12 cellular contexts compared by ENCODE assay signal in genomic region chr16:89300976-89301360, GRCh38.
DNase-seq lines count a peak whose midpoint lies in the region; ATAC-seq, FAIRE-seq and TF ChIP-seq lines count a peak whose summit lies in the region.
"Had no signal": no experiment of that assay in that cellular context is flagged by ENCODE, and none has a peak within 500 bp of the region (broad histone marks: within the 10 kb centered on the region; RNA-seq: fewer than 3 reads in every experiment).

No MANE protein-coding gene starts in this region.

- H2BK15ac ChIP-seq in H1 (ENCODE audit: low read length), result no peak overlapping the region

- no peak overlapping the region for H2BK20ac ChIP-seq in H1 (ENCODE audit: low read length)

- CTCF ChIA-PET in activated naive CD4-positive, alpha-beta T cell treated with anti-CD3 and anti-CD28 coated beads, Interleukin-2, amount 10 ng/mL, durations not matched to agents 7 days and 5 days (lab: Charles Lee), result no interaction called here
- CTCF ChIA-PET in H1 (lab: Charles Lee; ENCODE audit: partially characterized antibody), result interaction anchor here (0.9 to 1.4 kb wide), 3 partner anchors 13 to 164 kb away, joined by 3 to 4 read pairs (median 3); no protein-coding TSS in a partner anchor

- H3K36me3 ChIP-seq in H1 (ENCODE audit: control insufficient read depth in 2 of 4, insufficient read depth in 4 of 4, low read length in 3 of 4) (peaks cover 3 to 16% (median 13%) of the 10 kb centered on the region in 4 experiments; a peak in 6 of 8 replicates), transverse colon (no peaks in the 10 kb centered on the region)
- peaks cover 48% of the 10 kb centered on the region for H3K36me3 ChIP-seq in effector memory CD4-positive, alpha-beta T cell (ENCODE audit: control insufficient read depth, insufficient read depth, low read length)

- peaks cover 0 to 85% of the 10 kb centered on the region in 2 experiments; a peak in 2 of 4 replicates for H3K79me2 ChIP-seq in H1 (ENCODE audit: control insufficient read depth in 1 of 2, insufficient read depth in 2 of 2, low read length in 2 of 2)

- H3K9ac ChIP-seq in H1 (replicated peaks in 1 of 4; ENCODE audit: extremely low read depth in 1 of 4, low read depth in 3 of 4, low read length in 3 of 4), result no peak overlapping the region

- TF ChIP-seq CTCF in H1 (IDR thresholded peaks at IDR 0.05; ENCODE audit: control extremely low read depth in 1 of 3, insufficient read depth in 1 of 3, low read depth in 1 of 3, low read length in 3 of 3), result no peak
- TF ChIP-seq CTCF in nephron progenitor cell (IDR thresholded peaks at IDR 0.05), result no peak
- no peak for TF ChIP-seq CTCF in transverse colon (IDR thresholded peaks at IDR 0.05)

- H3K4me3 Mint-ChIP-seq in activated naive CD4-positive, alpha-beta T cell treated with anti-CD3 and anti-CD28 coated beads, Interleukin-2, amount 10 ng/mL, durations not matched to agents 7 days and 5 days, result no peak overlapping the region
- H3K4me3 Mint-ChIP-seq in nephron progenitor cell, result no peak overlapping the region

- no peak overlapping the region for H3K4me2 ChIP-seq in H1 (ENCODE audit: insufficient read depth in 1 of 2, low read depth in 2 of 2, low read length in 2 of 2)

- no peak overlapping the region for H2BK120ac ChIP-seq in H1 (replicated peaks; ENCODE audit: low read depth, low read length)

- DNase-seq in activated naive CD4-positive, alpha-beta T cell treated with anti-CD3 and anti-CD28 coated beads, Interleukin-2, amount 10 ng/mL, durations not matched to agents 7 days and 5 days, result no peak
- DNase-seq in activated naive CD4-positive, alpha-beta T cell treated with anti-CD3 and anti-CD28 coated beads, Interleukin-2, amount 50 U/mL, for 72 hours (ENCODE audit: low spot score in 2 of 2), result no peak
- DNase-seq in H1 (ENCODE audit: low read depth in 1 of 2, low spot score in 2 of 2) (no peak), nephron progenitor cell (no peak), transverse colon (no peak), NCI-H2081 (lab: John Stamatoyannopoulos, UW) (no peak)
- no peak for DNase-seq in effector memory CD4-positive, alpha-beta T cell
- DNase-seq: DND-41; Karpas-422; stimulated activated CD4-positive, alpha-beta T cell treated with anti-CD3 and anti-CD28 coated beads, Interleukin-2, amount 100 ng/mL, for 24 hours; stimulated activated naive CD8-positive, alpha-beta T cell treated with anti-CD3 and anti-CD28 coated beads, Interleukin-15, Interleukin-2, amounts not matched to agents 100 U/mL and 50 U/mL, for 24 hours had no signal

- peaks cover 36% of the 10 kb centered on the region for H3K36me3 Mint-ChIP-seq in activated naive CD4-positive, alpha-beta T cell treated with anti-CD3 and anti-CD28 coated beads, Interleukin-2, amount 10 ng/mL, durations not matched to agents 7 days and 5 days
- H3K36me3 Mint-ChIP-seq in activated naive CD4-positive, alpha-beta T cell treated with anti-CD3 and anti-CD28 coated beads, Interleukin-2, amount 50 U/mL, for 72 hours, result peaks cover 0 to 7% of the 10 kb centered on the region in 2 donors
- H3K36me3 Mint-ChIP-seq in nephron progenitor cell (ENCODE audit: low read depth), result peaks cover 41% of the 10 kb centered on the region

- no peak overlapping the region for H2AK5ac ChIP-seq in H1 (ENCODE audit: low read depth, low read length)

- H3K4me1 ChIP-seq in H1 (replicated peaks in 1 of 4; ENCODE audit: control insufficient read depth in 3 of 4, insufficient read depth in 4 of 4, low read length in 3 of 4), result peaks cover 0 to 17% (median 10%) of the 10 kb centered on the region in 4 experiments; a peak in 6 of 7 replicates
- peaks cover 11 to 22% (median 17%) of the 10 kb centered on the region in 4 donors for H3K4me1 ChIP-seq in transverse colon
- peaks cover 24% of the 10 kb centered on the region for H3K4me1 ChIP-seq in effector memory CD4-positive, alpha-beta T cell (ENCODE audit: control insufficient read depth, insufficient read depth, low read length, poor library complexity, severe bottlenecking)

- no peak overlapping the region for H3K4ac ChIP-seq in H1 (replicated peaks; ENCODE audit: insufficient read length, low read depth, low read length)

- H4K8ac ChIP-seq in H1 (ENCODE audit: extremely low read depth, insufficient read depth, low read length), result no peak overlapping the region

- in situ Hi-C loops in transverse colon (cut with MboI; ENCODE audit: low pct_ligation_motif_present in 1 of 4, low pct_unique_long_range_greater_than_20kb in 1 of 4, low sequenced_read_pairs in 3 of 4), result no loop called here

- H3K27me3 ChIP-seq in H1 (replicated peaks in 1 of 4; ENCODE audit: control insufficient read depth in 3 of 4, extremely low read depth in 1 of 4, insufficient read depth in 3 of 4, low read length in 3 of 4) (no peaks in the 10 kb centered on the region), transverse colon (no peaks in the 10 kb centered on the region)
- no peaks in the 10 kb centered on the region for H3K27me3 ChIP-seq in effector memory CD4-positive, alpha-beta T cell (replicated peaks; ENCODE audit: control insufficient read depth, insufficient read depth, low read length, poor library complexity, severe bottlenecking)

- no peak overlapping the region for H3K18ac ChIP-seq in H1 (ENCODE audit: extremely low read depth, low read length)

- no peak overlapping the region for H2BK5ac ChIP-seq in H1 (ENCODE audit: low read depth, low read length)

- no peak for TF ChIP-seq RAD21 in H1 (IDR thresholded peaks at IDR 0.05 in 1 of 2, conservative IDR thresholded peaks at IDR 0.05 in 1 of 2; ENCODE audit: low read depth in 2 of 2, low read length in 2 of 2)

- no peak overlapping the region for H4K5ac ChIP-seq in H1 (ENCODE audit: insufficient read length, low read depth, low read length)

- H3K4me3 ChIP-seq in H1 (ENCODE audit: extremely low read depth in 1 of 4, insufficient read depth in 2 of 4, low read depth in 3 of 4, low read length in 4 of 4) (no peak overlapping the region), transverse colon (no peak overlapping the region)
- H3K4me3 ChIP-seq in effector memory CD4-positive, alpha-beta T cell (ENCODE audit: insufficient read depth, low read depth, low read length, poor library complexity, severe bottlenecking), result no peak overlapping the region

- no peak overlapping the region for H3K14ac ChIP-seq in H1 (ENCODE audit: insufficient read length)

- H3K9me3 Mint-ChIP-seq in activated naive CD4-positive, alpha-beta T cell treated with anti-CD3 and anti-CD28 coated beads, Interleukin-2, amount 10 ng/mL, durations not matched to agents 7 days and 5 days, result no peaks in the 10 kb centered on the region
- H3K9me3 Mint-ChIP-seq in activated naive CD4-positive, alpha-beta T cell treated with anti-CD3 and anti-CD28 coated beads, Interleukin-2, amount 50 U/mL, for 72 hours, result no peaks in the 10 kb centered on the region
- no peaks in the 10 kb centered on the region for H3K9me3 Mint-ChIP-seq in nephron progenitor cell

- no peak for FAIRE-seq in H1 (lab: Jason Lieb, UNC)

- peak overlapping the region; percentile 33 for H3K27ac Mint-ChIP-seq in activated naive CD4-positive, alpha-beta T cell treated with anti-CD3 and anti-CD28 coated beads, Interleukin-2, amount 10 ng/mL, durations not matched to agents 7 days and 5 days
- H3K27ac Mint-ChIP-seq in activated naive CD4-positive, alpha-beta T cell treated with anti-CD3 and anti-CD28 coated beads, Interleukin-2, amount 50 U/mL, for 72 hours, result peak overlapping the region in 1 of 2 donors; percentile 94
- peak overlapping the region; percentile 98 for H3K27ac Mint-ChIP-seq in nephron progenitor cell

- peaks cover 41% of the 10 kb centered on the region for H3K4me1 Mint-ChIP-seq in activated naive CD4-positive, alpha-beta T cell treated with anti-CD3 and anti-CD28 coated beads, Interleukin-2, amount 10 ng/mL, durations not matched to agents 7 days and 5 days
- H3K4me1 Mint-ChIP-seq in nephron progenitor cell, result peaks cover 34% of the 10 kb centered on the region

- no peak for ATAC-seq in activated naive CD4-positive, alpha-beta T cell treated with anti-CD3 and anti-CD28 coated beads, Interleukin-2, amount 50 U/mL, for 72 hours
- no peak for ATAC-seq in GM19035 (IDR thresholded peaks at IDR 0.05; ENCODE audit: unreplicated experiment)
- ATAC-seq: stimulated activated naive CD8-positive, alpha-beta T cell treated with anti-CD3 and anti-CD28 coated beads, Interleukin-15, Interleukin-2, amounts not matched to agents 100 U/mL and 50 U/mL, for 24 hours had no signal

- H3K23me2 ChIP-seq in H1 (ENCODE audit: low read depth, low read length), result no peaks in the 10 kb centered on the region

- no peak overlapping the region for H4K91ac ChIP-seq in H1 (replicated peaks; ENCODE audit: insufficient read length, low read length)

- H3K9me3 ChIP-seq in H1 (ENCODE audit: insufficient read depth in 2 of 2, low read depth in 1 of 2, low read length in 1 of 2) (no peaks in the 10 kb centered on the region), transverse colon (no peaks in the 10 kb centered on the region)
- H3K9me3 ChIP-seq in effector memory CD4-positive, alpha-beta T cell (ENCODE audit: control insufficient read depth, low read length), result no peaks in the 10 kb centered on the region

- intact Hi-C loops in transverse colon (cut with DNase I; ENCODE audit: low total_unique reads), result no loop called here

- no peak overlapping the region for H3K56ac ChIP-seq in H1 (replicated peaks; ENCODE audit: insufficient read length, low read depth, low read length)

- H3K27me3 Mint-ChIP-seq in activated naive CD4-positive, alpha-beta T cell treated with anti-CD3 and anti-CD28 coated beads, Interleukin-2, amount 10 ng/mL, durations not matched to agents 7 days and 5 days, result no peaks in the 10 kb centered on the region
- H3K27me3 Mint-ChIP-seq in nephron progenitor cell (ENCODE audit: low read depth, poor library complexity), result no peaks in the 10 kb centered on the region

- H3K23ac ChIP-seq in H1 (ENCODE audit: insufficient read length), result no peak overlapping the region

- H3K27ac ChIP-seq in H1 (ENCODE audit: low read depth, low read length), result no peak overlapping the region
- peak overlapping the region; percentile 49 to 82 (median 77) for H3K27ac ChIP-seq in transverse colon
- H3K27ac ChIP-seq in effector memory CD4-positive, alpha-beta T cell (ENCODE audit: insufficient read depth, low read length, poor library complexity, severe bottlenecking), result no peak overlapping the region

- POLR2A ChIA-PET in H1 (lab: Charles Lee; ENCODE audit: partially characterized antibody), result interaction anchor here (1.3 kb wide), 1 partner anchor 170 kb away, joined by 3 read pairs; no protein-coding TSS in a partner anchor

- WGBS in H1 (ENCODE audit: extremely low coverage in 1 of 2, insufficient coverage in 1 of 2, insufficient read length in 1 of 2, insufficient replicate concordance in 2 of 2, low coverage in 1 of 2, low lambda C conversion rate in 2 of 2, missing lambda C conversion rate in 1 of 2), 2 experiments, result 89% methylated on average over 9 of the region's 9 CpGs; no CpG with 5 or more reads in 1 of the 2 experiments
- 90 to 91% methylated on average over 2 to 9 of the region's 9 CpGs for WGBS in transverse colon (ENCODE audit: low coverage in 1 of 2), 2 donors

- H2AFZ ChIP-seq in H1 (ENCODE audit: low read length), result no peak overlapping the region

- peaks cover 23 to 37% of the 10 kb centered on the region in 2 experiments for H4K20me1 ChIP-seq in H1 (replicated peaks in 1 of 2; ENCODE audit: control insufficient read depth in 1 of 2, insufficient read depth in 2 of 2, low read length in 2 of 2)

- peaks cover 25% of the 10 kb centered on the region for H3K79me1 ChIP-seq in H1 (ENCODE audit: low read depth, low read length)

- H2BK12ac ChIP-seq in H1 (ENCODE audit: low read depth, low read length), result no peak overlapping the region

- TF ChIP-seq EP300 in H1 (IDR thresholded peaks at IDR 0.05; ENCODE audit: borderline replicate concordance in 1 of 2, low read depth in 2 of 2, low read length in 2 of 2), result no peak
- TF ChIP-seq EP300 in transverse colon (IDR thresholded peaks at IDR 0.05; ENCODE audit: low read depth), result no peak

- TF ChIP-seq POLR2A in H1 (IDR thresholded peaks at IDR 0.05; ENCODE audit: control extremely low read depth in 1 of 2, low read depth in 2 of 2, low read length in 2 of 2), result no peak
- no peak for TF ChIP-seq POLR2A in transverse colon (IDR thresholded peaks at IDR 0.05)

Comparison
In these comparisons a context has a peak if more than half of its experiments do, and no peak if none do; other contexts are left out.
1. H3K27ac ChIP-seq: peak in transverse colon (4 of 4); none in H1 (single experiment) and effector memory CD4-positive, alpha-beta T cell (single experiment).